ENCODE assay signal across 1 cellular context in genomic region chr19:1039646-1040475, GRCh38.
TF ChIP-seq lines count a peak whose summit lies in the region.

ABCA7 (plus strand) TSS chr19:1040107; CDS start chr19:1041362, 1,255 bp downstream.

TF ChIP-seq in WTC11, 78 proteins besides CTCF, POLR2A, EP300 and RAD21 (continued from another document):
- TF ChIP-seq AR (CRISPR knock-in tag; IDR thresholded peaks at IDR 0.05) (peak; percentile 82), USF2 (CRISPR knock-in tag; IDR thresholded peaks at IDR 0.05) (peak; percentile 52; the same call in 1 of the 2 replicates), GRHL2 (CRISPR knock-in tag; IDR thresholded peaks at IDR 0.05; ENCODE audit: insufficient replicate concordance, severe bottlenecking) (no peak), SMAD4 (CRISPR knock-in tag; IDR thresholded peaks at IDR 0.05) (no peak), FOXP1 (CRISPR knock-in tag; IDR thresholded peaks at IDR 0.05; ENCODE audit: borderline replicate concordance) (0 out of 2 replicates have a peak, but pooled peaks have one; percentile 43), ESRRA (CRISPR knock-in tag; IDR thresholded peaks at IDR 0.05; ENCODE audit: borderline replicate concordance) (no peak), E2F4 (CRISPR knock-in tag; IDR thresholded peaks at IDR 0.05; ENCODE audit: borderline replicate concordance, low read depth) (0 out of 2 replicates have a peak, but pooled peaks have one; percentile 56), IRF1 (CRISPR knock-in tag; IDR thresholded peaks at IDR 0.05) (no peak), TP53 (CRISPR knock-in tag; IDR thresholded peaks at IDR 0.05) (no peak), ZNF423 (CRISPR knock-in tag; IDR thresholded peaks at IDR 0.05) (no peak), ZNF512 (CRISPR knock-in tag; IDR thresholded peaks at IDR 0.05; ENCODE audit: borderline replicate concordance) (no peak), MLX (CRISPR knock-in tag; IDR thresholded peaks at IDR 0.05) (no peak), USF1 (CRISPR knock-in tag; IDR thresholded peaks at IDR 0.05) (peak; percentile 57; the same call in 1 of the 2 replicates), ZBTB43 (CRISPR knock-in tag; IDR thresholded peaks at IDR 0.05) (no peak), JUN (CRISPR knock-in tag; IDR thresholded peaks at IDR 0.05) (no peak), CDX4 (CRISPR knock-in tag; IDR thresholded peaks at IDR 0.05; ENCODE audit: borderline replicate concordance) (0 out of 2 replicates have a peak, but pooled peaks have one; percentile 20), ELF4 (CRISPR knock-in tag; IDR thresholded peaks at IDR 0.05; ENCODE audit: low read depth) (no peak), PREB (CRISPR knock-in tag; IDR thresholded peaks at IDR 0.05; ENCODE audit: borderline replicate concordance) (no peak), NR2C2 (CRISPR knock-in tag; IDR thresholded peaks at IDR 0.05) (no peak), ZNF121 (CRISPR knock-in tag; IDR thresholded peaks at IDR 0.05) (peak; percentile 56; the same call in 1 of the 2 replicates), ZNF138 (CRISPR knock-in tag; conservative IDR thresholded peaks at IDR 0.05) (no peak), RELA (CRISPR knock-in tag; IDR thresholded peaks at IDR 0.05; ENCODE audit: borderline replicate concordance) (no peak), ATF1 (CRISPR knock-in tag; IDR thresholded peaks at IDR 0.05) (no peak), ZSCAN18 (CRISPR knock-in tag; IDR thresholded peaks at IDR 0.05) (no peak), NFATC4 (CRISPR knock-in tag; IDR thresholded peaks at IDR 0.05) (peak; percentile 91), RORB (CRISPR knock-in tag; IDR thresholded peaks at IDR 0.05) (no peak), SOX15 (CRISPR knock-in tag; IDR thresholded peaks at IDR 0.05) (no peak), STAT6 (CRISPR knock-in tag; conservative IDR thresholded peaks at IDR 0.05; ENCODE audit: low read depth) (no peak)
